Comparison of ENCODE assay signal across 8 cellular contexts in the genomic region with DNA sequence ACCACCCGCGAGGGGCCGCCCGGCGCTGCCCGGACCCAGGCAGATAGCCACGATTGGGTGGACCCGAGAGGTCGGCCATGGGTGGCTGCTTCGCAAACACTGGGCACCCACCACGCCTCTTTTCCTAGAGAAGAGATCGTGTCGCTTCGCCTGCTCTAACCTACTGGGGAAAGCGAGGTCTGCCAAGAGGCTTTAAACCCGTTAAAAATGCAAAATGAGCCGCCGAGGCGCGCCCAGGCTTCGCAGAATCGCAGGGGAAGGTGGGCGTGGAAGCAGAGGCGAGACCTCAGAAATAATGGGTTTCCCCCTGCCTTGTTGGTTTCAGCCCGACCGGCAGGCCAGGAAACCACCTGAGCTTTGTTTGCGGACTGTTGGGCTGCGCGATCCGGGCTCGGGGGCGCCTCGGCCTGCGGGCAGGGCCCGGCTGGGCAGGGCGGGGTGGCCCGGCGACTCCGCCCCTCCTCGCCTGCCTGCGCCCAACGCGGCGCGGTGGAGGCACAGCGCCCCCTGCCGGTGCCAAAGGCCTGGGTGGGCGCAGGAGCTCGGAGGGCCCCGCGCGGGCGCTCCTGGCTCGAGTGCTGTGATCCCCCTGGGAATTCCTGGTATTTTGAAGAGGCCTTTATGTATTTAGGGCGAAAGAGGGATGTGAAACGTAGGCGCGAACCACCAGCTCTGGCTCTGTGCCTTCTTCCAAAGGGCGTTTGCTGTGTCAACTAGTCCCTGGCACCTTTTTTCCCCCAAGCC. TPM values are rescaled to one million over a fixed set of nuclear protein-coding genes. Genes with fewer than 3 reads are reported as not detected.
DNase-seq lines count a peak whose midpoint lies in the region; ATAC-seq and TF ChIP-seq lines count a peak whose summit lies in the region.

No MANE protein-coding gene starts in this region.

- H3K9me3 Mint-ChIP-seq in endothelial cell (ENCODE audit: unreplicated experiment): peaks cover 4% of the 10 kb centered on the region

- peaks cover 41% of the 10 kb centered on the region for H3K36me3 Mint-ChIP-seq in endothelial cell (ENCODE audit: low read depth, unreplicated experiment)

- H3K27ac Mint-ChIP-seq in endothelial cell (ENCODE audit: unreplicated experiment): peak overlapping the region; percentile 96

- DNase-seq in COLO668 (lab: John Stamatoyannopoulos, UW; ENCODE audit: unreplicated experiment): peak; percentile 91
- peak; percentile 95 for DNase-seq in HK-2 (ENCODE audit: unreplicated experiment)
- DNase-seq in NOMO-1 (lab: John Stamatoyannopoulos, UW; ENCODE audit: unreplicated experiment in 2 of 2): peak; percentile 79 to 90
- DNase-seq in activated CD8-positive, alpha-beta memory T cell treated with anti-CD3 and anti-CD28 coated beads, Interleukin-2, amount 50 U/mL, for 4 hours: peak; percentile 69
- DNase-seq in endothelial cell (ENCODE audit: low spot score): peak; percentile 97
- DNase-seq in midbrain (lab: John Stamatoyannopoulos, UW): peak; percentile 92
- DNase-seq in stimulated activated CD8-positive, alpha-beta memory T cell treated with anti-CD3 and anti-CD28 coated beads, Interleukin-2, amount 100 ng/mL, for 1 hour (ENCODE audit: low read depth in 2 of 2): peak; percentile 35 to 45

- H3K4me1 Mint-ChIP-seq in endothelial cell (ENCODE audit: unreplicated experiment): peaks cover 32% of the 10 kb centered on the region

- H3K27me3 Mint-ChIP-seq in endothelial cell (ENCODE audit: unreplicated experiment): peaks cover 26% of the 10 kb centered on the region

- peak; percentile 99 for TF ChIP-seq CTCF in endothelial cell (IDR thresholded peaks at IDR 0.05; ENCODE audit: unreplicated experiment)

- peak; percentile 84 for ATAC-seq in GM19463 (IDR thresholded peaks at IDR 0.05; ENCODE audit: unreplicated experiment)

- H3K4me3 Mint-ChIP-seq in endothelial cell (ENCODE audit: unreplicated experiment): peak overlapping the region; percentile 96

RNA-seq across cellular contexts. Expression of a gene that starts 1.6 kb away (rescaled TPM):
- total RNA-seq in endothelial cell (ENCODE audit: unreplicated experiment): 669 TPM

Comparison
In these comparisons a context has a peak if more than half of its experiments do, and no peak if none do; other contexts are left out.
1. Peak in every context shown above with its lines: DNase-seq and ATAC-seq.
2. DNase-seq: peak in every context shown above with its lines; median percentile 97 in endothelial cell; 95 in HK-2; 92 in midbrain; 91 in COLO668; 84 in NOMO-1; 69 in activated CD8-positive, alpha-beta memory T cell treated with anti-CD3 and anti-CD28 coated beads, Interleukin-2, amount 50 U/mL, for 4 hours; 40 in stimulated activated CD8-positive, alpha-beta memory T cell treated with anti-CD3 and anti-CD28 coated beads, Interleukin-2, amount 100 ng/mL, for 1 hour.